ENCODE assay signal across 1 cellular context in genomic region chr17:78729636-78730035, GRCh38.
TF ChIP-seq lines count a peak whose summit lies in the region.

No MANE protein-coding gene starts in this region.

TF ChIP-seq in HepG2, 621 proteins besides CTCF, POLR2A, EP300 and RAD21:
- TF ChIP-seq ZNF709 (CRISPR knock-in tag; IDR thresholded peaks at IDR 0.05): no peak
- TF ChIP-seq DPF2 (CRISPR knock-in tag; IDR thresholded peaks at IDR 0.05; ENCODE audit: borderline replicate concordance, low read depth): no peak
- no peak for TF ChIP-seq FOXK2 (IDR thresholded peaks at IDR 0.05)
- TF ChIP-seq ZNF616 (CRISPR knock-in tag; IDR thresholded peaks at IDR 0.05; ENCODE audit: low read depth): no peak
- TF ChIP-seq ZNF839 (CRISPR knock-in tag; IDR thresholded peaks at IDR 0.05; ENCODE audit: borderline replicate concordance): no peak
- no peak for TF ChIP-seq ZNF629 (CRISPR knock-in tag; conservative IDR thresholded peaks at IDR 0.05)
- no peak for TF ChIP-seq ATF1 (CRISPR knock-in tag; IDR thresholded peaks at IDR 0.05)
- TF ChIP-seq RFX5 (IDR thresholded peaks at IDR 0.05; ENCODE audit: low read depth, low read length): no peak
- TF ChIP-seq KDM4B (CRISPR knock-in tag; IDR thresholded peaks at IDR 0.05): no peak
- TF ChIP-seq ZNF253 (CRISPR knock-in tag; IDR thresholded peaks at IDR 0.05; ENCODE audit: borderline replicate concordance): no peak
- no peak for TF ChIP-seq MLX (CRISPR knock-in tag; IDR thresholded peaks at IDR 0.05)
- no peak for TF ChIP-seq ZNF792 (CRISPR knock-in tag; IDR thresholded peaks at IDR 0.05)
- TF ChIP-seq ZFP36 (IDR thresholded peaks at IDR 0.05; ENCODE audit: borderline replicate concordance, low read depth, low read length, partially characterized antibody): no peak
TF ChIP-seq in HepG2: peak in this region for 0.
